Comparison of ENCODE assay signal across 19 cellular contexts in the genomic region with DNA sequence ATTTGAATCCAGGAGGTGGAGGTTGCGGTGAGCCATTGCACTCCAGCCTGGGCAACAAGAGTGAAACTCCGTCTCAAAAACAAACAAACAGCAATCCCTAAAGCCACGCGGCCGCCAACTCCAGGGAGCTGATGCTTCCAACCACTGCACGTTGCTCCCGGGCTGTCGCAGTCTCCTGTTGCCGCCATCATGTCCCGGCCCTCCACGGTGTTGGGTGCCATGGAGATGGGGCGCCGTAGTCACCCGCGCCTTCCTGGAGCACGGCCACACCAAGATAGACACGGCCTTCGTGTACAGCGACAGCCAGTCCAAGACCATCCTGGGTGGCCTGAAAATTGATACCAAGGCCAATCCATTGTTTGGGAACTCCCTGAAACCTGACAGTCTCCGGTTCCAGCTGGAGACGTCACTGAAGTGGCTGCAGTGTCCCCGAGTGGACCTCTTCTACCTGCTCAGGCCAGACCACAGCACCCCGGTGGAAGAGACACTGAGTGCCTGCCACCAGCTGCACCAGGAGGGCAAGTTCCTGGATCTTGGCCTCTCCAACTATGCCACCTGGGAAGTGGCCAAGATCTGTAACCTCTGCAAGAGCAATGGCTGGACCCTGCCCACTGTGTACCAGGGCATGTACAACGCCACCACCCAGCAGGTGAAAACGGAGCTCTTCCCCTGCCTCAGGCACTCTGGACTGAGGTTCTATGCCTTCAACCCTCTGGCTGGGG.
"Had no signal": no experiment of that assay in that cellular context is flagged by ENCODE, and none has a peak within 500 bp of the region (broad histone marks: within the 10 kb centered on the region; RNA-seq: fewer than 3 reads in every experiment).

No MANE protein-coding gene starts in this region.

- H3K79me2 ChIP-seq: parathyroid adenoma had no signal

- FAIRE-seq: endometrium, frontal cortex had no signal

- H3K9me3 ChIP-seq: colonic mucosa, lower lobe of right lung, tibial nerve, vagina had no signal

- DNase-seq: activated CD4-positive, alpha-beta T cell treated with anti-CD3 and anti-CD28 coated beads, Interleukin-2, amount 50 U/mL, for 1 hour; activated CD8-positive, alpha-beta memory T cell treated with anti-CD3 and anti-CD28 coated beads, Interleukin-2, amount 50 U/mL, for 4 hours; activated naive CD4-positive, alpha-beta T cell treated with anti-CD3 and anti-CD28 coated beads for 36 hours; activated T-cell treated with anti-CD3 and anti-CD28 coated beads, Interleukin-2, amount 50 U/mL, for 4 hours; aorta; brain microvascular endothelial cell; colonic mucosa; lower lobe of right lung; stimulated activated CD8-positive, alpha-beta memory T cell treated with anti-CD3 and anti-CD28 coated beads, Interleukin-4, amount 100 ng/mL, for 48 hours; stimulated activated naive CD4-positive, alpha-beta T cell; T-helper 1 cell had no signal

- H3K27me3 ChIP-seq: brain microvascular endothelial cell, colonic mucosa, tibial nerve, vagina had no signal

- H3K4me3 ChIP-seq: colonic mucosa, lower lobe of right lung, tibial nerve, vagina had no signal

- H3K4me3 Mint-ChIP-seq: activated naive CD4-positive, alpha-beta T cell treated with anti-CD3 and anti-CD28 coated beads for 36 hours; activated T-cell treated with anti-CD3 and anti-CD28 coated beads, Interleukin-2, amount 50 U/mL, for 4 hours; central memory CD8-positive, alpha-beta T cell; natural killer cell treated with Interleukin-12 subunit alpha and Interleukin-12 subunit beta and Interleukin-15 and Interleukin-18, amount 100 ng/mL, for 72 hours had no signal

- H3K27ac ChIP-seq: brain microvascular endothelial cell, colonic mucosa, lower lobe of right lung, parathyroid adenoma, tibial nerve, vagina had no signal

- H2AFZ ChIP-seq: parathyroid adenoma had no signal

- H3K36me3 ChIP-seq: colonic mucosa, lower lobe of right lung, vagina had no signal

- H3K27me3 Mint-ChIP-seq: central memory CD8-positive, alpha-beta T cell; natural killer cell treated with Interleukin-12 subunit alpha and Interleukin-12 subunit beta and Interleukin-15 and Interleukin-18, amount 100 ng/mL, for 72 hours had no signal

- H3K4me1 Mint-ChIP-seq: central memory CD8-positive, alpha-beta T cell had no signal

- H3K4me1 ChIP-seq: colonic mucosa, lower lobe of right lung, parathyroid adenoma, tibial nerve, vagina had no signal

- ATAC-seq: activated CD4-positive, CD25-positive, alpha-beta regulatory T cell treated with anti-CD3 and anti-CD28 coated beads, Interleukin-2, amount 50 U/mL, for 24 hours; activated T-cell treated with anti-CD3 and anti-CD28 coated beads, Interleukin-2, amount 50 U/mL, for 4 hours; natural killer cell treated with Interleukin-12 subunit alpha and Interleukin-12 subunit beta and Interleukin-15 and Interleukin-18, amount 100 ng/mL, for 72 hours had no signal

- H3K27ac Mint-ChIP-seq: activated naive CD4-positive, alpha-beta T cell treated with anti-CD3 and anti-CD28 coated beads for 36 hours; natural killer cell treated with Interleukin-12 subunit alpha and Interleukin-12 subunit beta and Interleukin-15 and Interleukin-18, amount 100 ng/mL, for 72 hours had no signal

- H3K9ac ChIP-seq: parathyroid adenoma had no signal

- H3K9me3 Mint-ChIP-seq: activated naive CD4-positive, alpha-beta T cell treated with anti-CD3 and anti-CD28 coated beads for 36 hours; activated T-cell treated with anti-CD3 and anti-CD28 coated beads, Interleukin-2, amount 50 U/mL, for 4 hours; central memory CD8-positive, alpha-beta T cell; natural killer cell treated with Interleukin-12 subunit alpha and Interleukin-12 subunit beta and Interleukin-15 and Interleukin-18, amount 100 ng/mL, for 72 hours had no signal
